Comparison of ENCODE assay signal across 9 cellular contexts in the genomic region with DNA sequence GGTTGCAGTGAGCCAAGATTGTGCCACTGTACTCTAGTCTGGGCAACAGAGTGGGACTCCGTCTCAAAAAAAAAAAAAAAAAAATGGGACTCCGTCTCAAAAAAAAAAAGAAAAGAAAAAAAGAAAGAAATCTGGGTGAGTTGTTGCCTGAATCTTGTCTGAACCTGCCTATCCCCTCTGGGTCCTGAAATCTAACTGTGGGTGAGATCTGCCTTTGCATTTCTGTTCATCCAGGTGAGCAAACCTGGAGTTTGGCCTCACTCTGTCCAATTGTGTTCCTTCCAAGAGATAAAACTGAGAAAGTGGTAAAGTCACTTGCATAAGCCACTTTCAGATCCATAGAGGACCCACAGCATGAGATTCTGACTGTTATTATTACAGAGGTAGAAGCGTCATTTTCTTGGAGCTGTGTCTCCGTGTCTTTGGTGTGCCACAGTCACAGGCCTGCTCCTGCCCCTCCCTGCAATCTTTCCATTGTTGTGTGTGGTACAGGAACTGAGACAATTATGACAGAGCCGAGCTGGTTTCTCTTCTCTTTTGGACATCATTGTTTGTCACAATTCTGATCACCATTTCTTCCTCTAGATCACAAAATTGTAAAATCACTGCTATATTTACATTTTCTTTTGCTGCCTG.
DNase-seq lines count a peak whose midpoint lies in the region; ATAC-seq and TF ChIP-seq lines count a peak whose summit lies in the region.
"Had no signal": no experiment of that assay in that cellular context is flagged by ENCODE, and none has a peak within 500 bp of the region (broad histone marks: within the 10 kb centered on the region; RNA-seq: fewer than 3 reads in every experiment).

No MANE protein-coding gene starts in this region.

- H3K27ac ChIP-seq in RWPE2 (ENCODE audit: poor library complexity, severe bottlenecking) (peak overlapping the region; percentile 64), esophagus squamous epithelium (peak overlapping the region; percentile 72 to 90 (median 86))
- H3K27ac ChIP-seq: cardiac muscle cell had no signal

- no peaks in the 10 kb centered on the region for H3K36me3 ChIP-seq in RWPE2 (ENCODE audit: low read depth)
- no peaks in the 10 kb centered on the region for H3K36me3 ChIP-seq in esophagus squamous epithelium
- H3K36me3 ChIP-seq: cardiac muscle cell had no signal

- peaks cover 25% of the 10 kb centered on the region for H3K4me1 ChIP-seq in RWPE2 (ENCODE audit: insufficient read depth, poor library complexity, severe bottlenecking)
- peaks cover 16 to 84% (median 27%) of the 10 kb centered on the region in 3 donors for H3K4me1 ChIP-seq in esophagus squamous epithelium

- H3K27me3 ChIP-seq in RWPE2 (ENCODE audit: insufficient read depth, poor library complexity, severe bottlenecking) (no peaks in the 10 kb centered on the region), esophagus squamous epithelium (no peaks in the 10 kb centered on the region)

- no peaks in the 10 kb centered on the region for H3K9me3 ChIP-seq in RWPE2 (ENCODE audit: severe bottlenecking)
- no peaks in the 10 kb centered on the region for H3K9me3 ChIP-seq in esophagus squamous epithelium

- no peak for TF ChIP-seq POLR2A in esophagus squamous epithelium (IDR thresholded peaks at IDR 0.05)

- DNase-seq in RWPE2 (ENCODE audit: low spot score) (no peak), esophagus squamous epithelium (lab: John Stamatoyannopoulos, UW) (peak; percentile 4), NCI-H1417 (lab: John Stamatoyannopoulos, UW) (no peak), NCI-H2081 treated with DMSO at 0.1 percent for 48 hours (lab: John Stamatoyannopoulos, UW) (no peak), NCI-H2196 (lab: John Stamatoyannopoulos, UW; ENCODE audit: unreplicated experiment) (no peak)
- peak; percentile 14 for DNase-seq in stimulated activated CD4-positive, alpha-beta T cell treated with anti-CD3 and anti-CD28 coated beads, Interleukin-12 subunit alpha, Interleukin-12 subunit beta, amount 100 ng/mL, for 4 hours

- WGBS in esophagus squamous epithelium, 2 donors: 19 to 32% methylated on average over 5 of the region's 5 CpGs

- ATAC-seq in GM18858 (IDR thresholded peaks at IDR 0.05; ENCODE audit: unreplicated experiment) (peak; percentile 97), HG02759 (IDR thresholded peaks at IDR 0.05; ENCODE audit: unreplicated experiment) (peak; percentile 81), RWPE2 (ENCODE audit: low read depth) (peak; percentile 69)

- intact Hi-C loops in esophagus squamous epithelium (cut with DNase I): no loop called here

- TF ChIP-seq CTCF in RWPE2 (IDR thresholded peaks at IDR 0.05; ENCODE audit: poor library complexity, severe bottlenecking): no peak
- no peak for TF ChIP-seq CTCF in esophagus squamous epithelium (IDR thresholded peaks at IDR 0.05)

- H3K4me3 ChIP-seq in RWPE2 (ENCODE audit: severe bottlenecking) (no peak overlapping the region), esophagus squamous epithelium (peak overlapping the region in 1 of 4 donors; percentile 14)
- H3K4me3 ChIP-seq: cardiac muscle cell had no signal

Comparison
In these comparisons a context has a peak if more than half of its experiments do, and no peak if none do; other contexts are left out.
1. DNase-seq: peak in esophagus squamous epithelium (single experiment) and stimulated activated CD4-positive, alpha-beta T cell treated with anti-CD3 and anti-CD28 coated beads, Interleukin-12 subunit alpha, Interleukin-12 subunit beta, amount 100 ng/mL, for 4 hours (single experiment); none in RWPE2 (single experiment), NCI-H1417 (0 of 3), NCI-H2081 treated with DMSO at 0.1 percent for 48 hours (single experiment) and NCI-H2196 (single experiment).
2. Peak in every context shown above with its lines, with median percentiles within 50 percentile points of each other: ATAC-seq.